13 cellular contexts compared by ENCODE assay signal in genomic region chr3:16350041-16350952, GRCh38.
DNase-seq lines count a peak whose midpoint lies in the region; ATAC-seq and TF ChIP-seq lines count a peak whose summit lies in the region.
"Had no signal": no experiment of that assay in that cellular context is flagged by ENCODE, and none has a peak within 500 bp of the region (broad histone marks: within the 10 kb centered on the region; RNA-seq: fewer than 3 reads in every experiment).

No MANE protein-coding gene starts in this region.

- peaks cover 64% of the 10 kb centered on the region for H3K36me3 Mint-ChIP-seq in activated CD4-positive, alpha-beta T cell treated with anti-CD3 and anti-CD28 coated beads for 36 hours (ENCODE audit: low read depth)
- peaks cover 54% of the 10 kb centered on the region for H3K36me3 Mint-ChIP-seq in osteocyte (ENCODE audit: unreplicated experiment)

- H3K27ac Mint-ChIP-seq in activated CD4-positive, alpha-beta T cell treated with anti-CD3 and anti-CD28 coated beads for 36 hours = peak overlapping the region; percentile 45
- peak overlapping the region; percentile 91 for H3K27ac Mint-ChIP-seq in osteocyte (ENCODE audit: unreplicated experiment)

- CTCF ChIA-PET in activated CD4-positive, alpha-beta T cell treated with anti-CD3 and anti-CD28 coated beads for 36 hours (lab: Charles Lee) = no interaction called here

- TF ChIP-seq POLR2A in NB4 (IDR thresholded peaks at IDR 0.05; ENCODE audit: extremely low read depth, insufficient read length) = no peak

- H3K4me3 ChIP-seq in NB4 (ENCODE audit: low read depth, low read length) (no peak overlapping the region), choroid plexus epithelial cell (ENCODE audit: low read depth, low read length) (no peak overlapping the region)
- H3K4me3 ChIP-seq: pancreas had no signal

- POLR2A ChIA-PET in activated CD4-positive, alpha-beta T cell treated with anti-CD3 and anti-CD28 coated beads for 36 hours (lab: Charles Lee) = no interaction called here

- no peak for ATAC-seq in activated CD4-positive, alpha-beta T cell treated with anti-CD3 and anti-CD28 coated beads for 36 hours
- ATAC-seq in esophagus mucosa = no peak
- ATAC-seq: pancreas had no signal

- no peaks in the 10 kb centered on the region for H3K9me3 Mint-ChIP-seq in activated CD4-positive, alpha-beta T cell treated with anti-CD3 and anti-CD28 coated beads for 36 hours (ENCODE audit: low read depth)
- no peaks in the 10 kb centered on the region for H3K9me3 Mint-ChIP-seq in osteocyte (ENCODE audit: unreplicated experiment)
- H3K9me3 Mint-ChIP-seq: immature natural killer cell had no signal

- no peak overlapping the region for H3K4me3 Mint-ChIP-seq in activated CD4-positive, alpha-beta T cell treated with anti-CD3 and anti-CD28 coated beads for 36 hours
- H3K4me3 Mint-ChIP-seq in osteocyte (ENCODE audit: unreplicated experiment) = peak overlapping the region; percentile 4
- H3K4me3 Mint-ChIP-seq: immature natural killer cell had no signal

- TF ChIP-seq CTCF in NB4 (IDR thresholded peaks at IDR 0.05; ENCODE audit: low read depth, low read length) (no peak), choroid plexus epithelial cell (conservative IDR thresholded peaks at IDR 0.05; ENCODE audit: low read depth, low read length) (no peak), osteocyte (IDR thresholded peaks at IDR 0.05) (no peak)

- no peak for DNase-seq in activated CD4-positive, alpha-beta T cell treated with anti-CD3 and anti-CD28 coated beads for 36 hours
- DNase-seq in activated CD4-positive, alpha-beta T cell treated with anti-CD3 and anti-CD28 coated beads for 48 hours = no peak
- peak; percentile 25 for DNase-seq in NB4 (ENCODE audit: low read depth)
- peak; percentile 54 for DNase-seq in choroid plexus epithelial cell (ENCODE audit: low read depth)
- no peak for DNase-seq in osteocyte (ENCODE audit: extremely low spot score, unreplicated experiment)
- DNase-seq in posterior cingulate gyrus = no peak
- DNase-seq in stimulated activated naive CD4-positive, alpha-beta T cell treated with Interleukin-2 at 50 U/mL for 16 hours (lab: John Stamatoyannopoulos, UW) = no peak
- DNase-seq: activated CD8-positive, alpha-beta memory T cell treated with anti-CD3 and anti-CD28 coated beads, Interleukin-2, amount 50 U/mL, for 4 hours; C1 segment of cervical spinal cord; immature natural killer cell; NCI-H2107; pancreas had no signal

- no peaks in the 10 kb centered on the region for H3K27me3 Mint-ChIP-seq in activated CD4-positive, alpha-beta T cell treated with anti-CD3 and anti-CD28 coated beads for 36 hours
- no peaks in the 10 kb centered on the region for H3K27me3 Mint-ChIP-seq in osteocyte (ENCODE audit: unreplicated experiment)

- H3K4me1 Mint-ChIP-seq in activated CD4-positive, alpha-beta T cell treated with anti-CD3 and anti-CD28 coated beads for 36 hours = peaks cover 35% of the 10 kb centered on the region
- H3K4me1 Mint-ChIP-seq in osteocyte (ENCODE audit: unreplicated experiment) = peaks cover 47% of the 10 kb centered on the region

- intact Hi-C loops in activated CD4-positive, alpha-beta T cell treated with anti-CD3 and anti-CD28 coated beads for 36 hours (cut with DNase I, micrococcal nuclease) = no loop called here
- intact Hi-C loops in posterior cingulate gyrus (cut with DNase I) = no loop called here

Comparison
In these comparisons a context has a peak if more than half of its experiments do, and no peak if none do; other contexts are left out.
1. DNase-seq: peak in NB4 (single experiment) and choroid plexus epithelial cell (single experiment); none in activated CD4-positive, alpha-beta T cell treated with anti-CD3 and anti-CD28 coated beads for 36 hours (single experiment), activated CD4-positive, alpha-beta T cell treated with anti-CD3 and anti-CD28 coated beads for 48 hours (single experiment), osteocyte (single experiment), posterior cingulate gyrus (0 of 10) and stimulated activated naive CD4-positive, alpha-beta T cell treated with Interleukin-2 at 50 U/mL for 16 hours (single experiment).